Comparison of ENCODE assay signal across 20 cellular contexts in genomic region chr2:67457699-67458098, GRCh38.
"Had no signal": no experiment of that assay in that cellular context is flagged by ENCODE, and none has a peak within 500 bp of the region (broad histone marks: within the 10 kb centered on the region; RNA-seq: fewer than 3 reads in every experiment).

No MANE protein-coding gene starts in this region.

- H3K9me3 ChIP-seq: heart right ventricle, mucosa of descending colon, neutrophil, sigmoid colon, stomach, thoracic aorta, transverse colon had no signal

- H3K4me1 ChIP-seq: heart right ventricle, sigmoid colon, transverse colon had no signal

- H3K27ac ChIP-seq: coronary artery, heart right ventricle, neutrophil, sigmoid colon, stomach, thoracic aorta, transverse colon had no signal

- FAIRE-seq: endothelial cell of umbilical vein, islet of Langerhans had no signal

- DNase-seq: effector CD4-positive, alpha-beta T cell; endodermal cell; foreskin melanocyte; heart right ventricle; hypothalamus; mucosa of descending colon; naive thymus-derived CD8-positive, alpha-beta T cell; sigmoid colon; stimulated activated CD4-positive, alpha-beta T cell treated with anti-CD3 and anti-CD28 coated beads, Interleukin-12 subunit alpha, Interleukin-12 subunit beta, amount 100 ng/mL, for 4 hours; stimulated activated naive CD4-positive, alpha-beta T cell; stomach; substantia nigra; transverse colon had no signal

- H3K4me3 ChIP-seq: coronary artery, heart right ventricle, mucosa of descending colon, sigmoid colon, skin epidermis, stomach, thoracic aorta, transverse colon had no signal

- H3K27me3 ChIP-seq: heart right ventricle, neutrophil, sigmoid colon, stomach had no signal

- ATAC-seq: heart right ventricle; left lobe of liver; mucosa of descending colon; naive thymus-derived CD8-positive, alpha-beta T cell had no signal

- H3K36me3 ChIP-seq: heart right ventricle, neutrophil, sigmoid colon, stomach, thoracic aorta, transverse colon had no signal
